8 cellular contexts compared by ENCODE assay signal in the genomic region with DNA sequence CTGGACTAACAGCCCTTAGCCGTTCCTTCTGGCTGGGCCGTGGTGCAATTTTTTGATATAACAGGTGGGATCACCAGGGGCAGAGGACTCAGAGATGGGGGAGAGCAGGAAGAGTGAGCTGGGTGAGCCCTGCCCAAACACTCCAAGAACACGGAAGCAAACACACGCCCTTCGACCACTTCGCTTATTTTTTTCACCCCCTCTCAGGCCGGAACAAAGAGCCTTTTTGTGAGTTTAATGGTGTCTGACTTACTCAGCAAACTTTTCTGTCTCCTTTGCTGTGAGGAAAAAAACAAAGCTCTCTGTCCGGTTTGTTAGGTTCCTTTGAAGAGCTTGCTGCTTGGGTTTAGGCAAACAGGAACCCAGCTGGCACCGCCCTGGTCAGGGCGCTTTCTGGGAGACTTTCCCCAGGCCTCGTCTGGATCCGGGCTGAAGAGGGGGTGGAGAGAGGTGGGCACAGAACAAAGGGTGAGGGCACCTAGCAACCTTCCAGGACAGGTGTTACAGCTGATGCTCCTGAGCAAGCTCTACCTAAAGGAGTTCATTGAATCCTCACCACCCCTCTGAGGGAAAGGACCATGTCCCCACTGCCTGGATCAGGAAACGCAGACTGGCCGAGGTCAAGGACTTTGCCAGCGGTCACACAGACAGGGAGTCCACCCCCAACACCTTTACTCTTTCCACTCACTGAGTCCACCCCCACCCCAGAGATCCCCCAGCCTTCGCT. TPM values are rescaled to one million over a fixed set of nuclear protein-coding genes. Genes with fewer than 3 reads are reported as not detected.
DNase-seq lines count a peak whose midpoint lies in the region; ATAC-seq and TF ChIP-seq lines count a peak whose summit lies in the region.

No MANE protein-coding gene starts in this region.

- no peaks in the 10 kb centered on the region for H3K79me2 ChIP-seq in osteoblast (ENCODE audit: insufficient read depth, low read length)

- peak overlapping the region; percentile 90 for H3K27ac ChIP-seq in osteoblast (ENCODE audit: low read depth, low read length)

- no peaks in the 10 kb centered on the region for H3K27me3 ChIP-seq in osteoblast (ENCODE audit: insufficient read depth, low read length)

- no peak for TF ChIP-seq CTCF in osteoblast (IDR thresholded peaks at IDR 0.05; ENCODE audit: extremely low read depth, low read depth, low read length)

- H4K20me1 ChIP-seq in osteoblast (ENCODE audit: insufficient read depth, low read length) = no peaks in the 10 kb centered on the region

- H2AFZ ChIP-seq in osteoblast (ENCODE audit: low read length) = peak overlapping the region; percentile 84

- peak overlapping the region; percentile 43 for H3K4me3 ChIP-seq in osteoblast (ENCODE audit: insufficient read depth, low read length)

- H3K36me3 ChIP-seq in osteoblast (ENCODE audit: insufficient read depth, low read length) = no peaks in the 10 kb centered on the region

- DNase-seq in COLO829 (ENCODE audit: low spot score) (peak; percentile 87), NCI-H774 (lab: John Stamatoyannopoulos, UW) (peak; percentile 29), osteoblast (ENCODE audit: insufficient read length, low spot score, missing footprints) (peak; percentile 66)
- no peak for DNase-seq in activated CD8-positive, alpha-beta memory T cell treated with anti-CD3 and anti-CD28 coated beads, Interleukin-2, amount 50 U/mL, for 4 hours

- peaks cover 61% of the 10 kb centered on the region for H3K4me1 ChIP-seq in osteoblast (ENCODE audit: insufficient read depth, low read length)

- H3K9me3 ChIP-seq in osteoblast (ENCODE audit: low read depth, low read length) = no peaks in the 10 kb centered on the region

- peak; percentile 14 for ATAC-seq in esophagus mucosa
- no peak for ATAC-seq in HG02642 (IDR thresholded peaks at IDR 0.05; ENCODE audit: poor library complexity, unreplicated experiment)
- ATAC-seq in GM18517 (IDR thresholded peaks at IDR 0.05; ENCODE audit: unreplicated experiment) = no peak
- ATAC-seq in HG03432 (IDR thresholded peaks at IDR 0.05; ENCODE audit: unreplicated experiment) = no peak

- H3K4me2 ChIP-seq in osteoblast (ENCODE audit: insufficient read depth, low read length) = peak overlapping the region; percentile 76

RNA-seq across cellular contexts. Expression of gene CALML3, which starts 23.3 kb away (rescaled TPM):
- 501 TPM for total RNA-seq in esophagus mucosa
- not detected in 2 replicates for total RNA-seq in osteoblast

RNA-seq across cellular contexts. Expression of gene CALML5, which starts 48.7 kb away (rescaled TPM):
- total RNA-seq in esophagus mucosa = 16.6 TPM
- not detected in 2 replicates for total RNA-seq in osteoblast

Comparison
In these comparisons a context has a peak if more than half of its experiments do, and no peak if none do; other contexts are left out.
1. RNA of gene CALML3, which starts 23.3 kb away (total RNA-seq): 501 TPM in esophagus mucosa (single experiment); not detected in osteoblast; every median in the first group is over 100 times any median in the second.
2. RNA of gene CALML5, which starts 48.7 kb away (total RNA-seq): 16.6 TPM in esophagus mucosa (single experiment); not detected in osteoblast; every median in the first group is over 10 times any median in the second.